Comparison of ENCODE assay signal across 12 cellular contexts in genomic region chr22:24728790-24729637, GRCh38. TPM values are rescaled to one million over a fixed set of nuclear protein-coding genes. Genes with fewer than 3 reads are reported as not detected.
A peak's percentile ranks its signal among the peaks of the same experiment; 100 is the strongest.
DNase-seq lines count a peak whose midpoint lies in the region; ATAC-seq and TF ChIP-seq lines count a peak whose summit lies in the region.
"Had no signal": no experiment of that assay in that cellular context is flagged by ENCODE, and none has a peak within 500 bp of the region (broad histone marks: within the 10 kb centered on the region; RNA-seq: fewer than 3 reads in every experiment).

No MANE protein-coding gene starts in this region.

- POLR2A ChIA-PET in CD8-positive, alpha-beta memory T cell (lab: Charles Lee) = no interaction called here
- POLR2A ChIA-PET in activated CD8-positive, alpha-beta T cell treated with anti-CD3 and anti-CD28 coated beads for 36 hours (lab: Charles Lee) = interaction anchor here (0.6 kb wide), 1 partner anchor 156 kb away, joined by 3 read pairs; no protein-coding TSS in a partner anchor

- H3K36me3 ChIP-seq in CD8-positive, alpha-beta memory T cell (ENCODE audit: insufficient read depth, low read length) = no peaks in the 10 kb centered on the region
- no peaks in the 10 kb centered on the region for H3K36me3 ChIP-seq in neural progenitor cell
- H3K36me3 ChIP-seq: SJSA1 had no signal

- no peaks in the 10 kb centered on the region for H3K27me3 ChIP-seq in CD8-positive, alpha-beta memory T cell (ENCODE audit: insufficient read depth, low read length, poor library complexity, severe bottlenecking)
- H3K27me3 ChIP-seq in neural progenitor cell = no peaks in the 10 kb centered on the region
- H3K27me3 ChIP-seq: SJSA1 had no signal

- peaks cover 16 to 47% of the 10 kb centered on the region in 2 donors for H3K27me3 Mint-ChIP-seq in CD8-positive, alpha-beta memory T cell
- no peaks in the 10 kb centered on the region for H3K27me3 Mint-ChIP-seq in neural progenitor cell (ENCODE audit: insufficient read depth, low read depth)
- H3K27me3 Mint-ChIP-seq in activated CD8-positive, alpha-beta T cell treated with anti-CD3 and anti-CD28 coated beads for 36 hours = peaks cover 15% of the 10 kb centered on the region

- no peak overlapping the region for H3K27ac Mint-ChIP-seq in CD8-positive, alpha-beta memory T cell
- H3K27ac Mint-ChIP-seq in neural progenitor cell = peak overlapping the region; percentile 70
- no peak overlapping the region for H3K27ac Mint-ChIP-seq in activated CD8-positive, alpha-beta T cell treated with anti-CD3 and anti-CD28 coated beads for 36 hours

- no peak overlapping the region for H3K9ac ChIP-seq in neural progenitor cell

- H3K9me3 ChIP-seq in CD8-positive, alpha-beta memory T cell (ENCODE audit: low read length) = no peaks in the 10 kb centered on the region
- H3K9me3 ChIP-seq in neural progenitor cell (ENCODE audit: low read depth) = no peaks in the 10 kb centered on the region
- H3K9me3 ChIP-seq: SJSA1 had no signal

- no peaks in the 10 kb centered on the region for H4K20me1 ChIP-seq in neural progenitor cell (ENCODE audit: low read depth)

- DNase-seq in CD8-positive, alpha-beta memory T cell = no peak
- peak; percentile 53 for DNase-seq in SHP77 treated with DMSO at 0.1 percent for 48 hours (lab: John Stamatoyannopoulos, UW)
- DNase-seq in foreskin fibroblast = peak; percentile 7 to 19
- DNase-seq in neural progenitor cell (ENCODE audit: low spot score) = peak; percentile 60
- no peak for DNase-seq in activated CD8-positive, alpha-beta T cell treated with anti-CD3 and anti-CD28 coated beads for 36 hours
- DNase-seq in NCI-H1436 treated with DMSO at 0.1 percent for 48 hours (lab: John Stamatoyannopoulos, UW) = no peak
- DNase-seq in cerebellar nuclear complex (lab: John Stamatoyannopoulos, UW) = no peak
- DNase-seq: HCEC 1CT had no signal

- peaks cover 33% of the 10 kb centered on the region for H3F3A ChIP-seq in neural progenitor cell (ENCODE audit: low read depth)

- H3K9me3 Mint-ChIP-seq in CD8-positive, alpha-beta memory T cell = no peaks in the 10 kb centered on the region
- H3K9me3 Mint-ChIP-seq in neural progenitor cell = no peaks in the 10 kb centered on the region
- no peaks in the 10 kb centered on the region for H3K9me3 Mint-ChIP-seq in activated CD8-positive, alpha-beta T cell treated with anti-CD3 and anti-CD28 coated beads for 36 hours

- ATAC-seq in activated CD8-positive, alpha-beta T cell treated with anti-CD3 and anti-CD28 coated beads for 36 hours = no peak
- no peak for ATAC-seq in HG02885 (IDR thresholded peaks at IDR 0.05; ENCODE audit: poor library complexity, unreplicated experiment)

- H2AFZ ChIP-seq in neural progenitor cell (replicated peaks) = peak overlapping the region; percentile 80

- no peak for TF ChIP-seq CTCF in foreskin fibroblast (IDR thresholded peaks at IDR 0.05; ENCODE audit: low read depth, low read length)
- no peak for TF ChIP-seq CTCF in neural progenitor cell (IDR thresholded peaks at IDR 0.05)
- TF ChIP-seq CTCF in activated CD8-positive, alpha-beta T cell treated with anti-CD3 and anti-CD28 coated beads for 36 hours (IDR thresholded peaks at IDR 0.05) = no peak

- H3K79me2 ChIP-seq in neural progenitor cell (ENCODE audit: low read depth) = no peaks in the 10 kb centered on the region

- H3K4me2 ChIP-seq in neural progenitor cell = peak overlapping the region; percentile 33

- H3K4me3 ChIP-seq in CD8-positive, alpha-beta memory T cell (ENCODE audit: low read length) = no peak overlapping the region
- no peak overlapping the region for H3K4me3 ChIP-seq in foreskin fibroblast (ENCODE audit: low read depth in 1 of 2, low read length in 2 of 2)
- no peak overlapping the region for H3K4me3 ChIP-seq in neural progenitor cell
- H3K4me3 ChIP-seq: coronary artery, SJSA1 had no signal

- H3K36me3 Mint-ChIP-seq in CD8-positive, alpha-beta memory T cell = no peaks in the 10 kb centered on the region
- no peaks in the 10 kb centered on the region for H3K36me3 Mint-ChIP-seq in neural progenitor cell
- H3K36me3 Mint-ChIP-seq in activated CD8-positive, alpha-beta T cell treated with anti-CD3 and anti-CD28 coated beads for 36 hours (ENCODE audit: low read depth) = no peaks in the 10 kb centered on the region

- no peaks in the 10 kb centered on the region for H3K4me1 Mint-ChIP-seq in CD8-positive, alpha-beta memory T cell
- peaks cover 31% of the 10 kb centered on the region for H3K4me1 Mint-ChIP-seq in neural progenitor cell
- no peaks in the 10 kb centered on the region for H3K4me1 Mint-ChIP-seq in activated CD8-positive, alpha-beta T cell treated with anti-CD3 and anti-CD28 coated beads for 36 hours (ENCODE audit: low read depth)

- H3K27ac ChIP-seq in CD8-positive, alpha-beta memory T cell (ENCODE audit: low read depth, low read length) = peak overlapping the region; percentile 71
- H3K27ac ChIP-seq in neural progenitor cell = peak overlapping the region; percentile 61
- H3K27ac ChIP-seq: coronary artery had no signal

- H3K4me3 Mint-ChIP-seq in CD8-positive, alpha-beta memory T cell = no peak overlapping the region
- no peak overlapping the region for H3K4me3 Mint-ChIP-seq in neural progenitor cell
- no peak overlapping the region for H3K4me3 Mint-ChIP-seq in activated CD8-positive, alpha-beta T cell treated with anti-CD3 and anti-CD28 coated beads for 36 hours

- no peaks in the 10 kb centered on the region for H3K4me1 ChIP-seq in CD8-positive, alpha-beta memory T cell (ENCODE audit: insufficient read depth, low read length)
- peaks cover 34% of the 10 kb centered on the region for H3K4me1 ChIP-seq in neural progenitor cell

- intact Hi-C loops in activated CD8-positive, alpha-beta T cell treated with anti-CD3 and anti-CD28 coated beads for 36 hours (cut with micrococcal nuclease) = no loop called here

- CTCF ChIA-PET in CD8-positive, alpha-beta memory T cell (lab: Charles Lee) = no interaction called here
- CTCF ChIA-PET in activated CD8-positive, alpha-beta T cell treated with anti-CD3 and anti-CD28 coated beads for 36 hours (lab: Charles Lee) = no interaction called here

RNA-seq across cellular contexts. Expression of gene PIWIL3, which starts 45.5 kb away (rescaled TPM):
- total RNA-seq in CD8-positive, alpha-beta memory T cell = not detected
- polyA plus RNA-seq in CD8-positive, alpha-beta memory T cell = not detected
- not detected in 2 replicates for total RNA-seq in neural progenitor cell (ENCODE audit: low replicate concordance)
- total RNA-seq in activated CD8-positive, alpha-beta T cell treated with anti-CD3 and anti-CD28 coated beads for 36 hours = not detected
- total RNA-seq: M059J, SJSA1 had no signal

Comparison
In these comparisons a context has a peak if more than half of its experiments do, and no peak if none do; other contexts are left out.
1. DNase-seq: peak in SHP77 treated with DMSO at 0.1 percent for 48 hours (single experiment), foreskin fibroblast (2 of 2) and neural progenitor cell (single experiment); none in CD8-positive, alpha-beta memory T cell (0 of 5), activated CD8-positive, alpha-beta T cell treated with anti-CD3 and anti-CD28 coated beads for 36 hours (single experiment), NCI-H1436 treated with DMSO at 0.1 percent for 48 hours (single experiment) and cerebellar nuclear complex (0 of 2).